In the genomic region with DNA sequence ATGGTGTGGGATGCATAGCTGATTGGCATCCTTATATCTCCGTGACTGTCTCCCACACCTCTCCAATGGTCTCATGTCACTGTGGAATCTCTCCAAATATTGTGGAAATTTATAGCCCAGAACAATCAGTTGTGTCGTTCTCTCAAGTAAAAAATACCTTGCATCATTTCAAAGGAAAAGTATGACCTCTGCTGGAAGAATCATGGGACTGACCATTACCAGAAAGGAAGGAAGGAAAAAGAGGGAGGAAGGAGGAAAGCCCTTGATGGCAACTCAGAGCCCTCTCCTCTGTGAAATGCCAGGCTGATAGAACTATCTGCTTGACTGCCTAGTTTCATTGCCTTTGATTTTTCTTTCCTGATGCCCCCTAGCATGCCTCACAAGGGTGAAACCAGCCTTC, we compare ENCODE assay signal across 12 cellular contexts.
DNase-seq lines count a peak whose midpoint lies in the region; ATAC-seq, FAIRE-seq and TF ChIP-seq lines count a peak whose summit lies in the region.
"Had no signal": no experiment of that assay in that cellular context is flagged by ENCODE, and none has a peak within 500 bp of the region (broad histone marks: within the 10 kb centered on the region; RNA-seq: fewer than 3 reads in every experiment).

No MANE protein-coding gene starts in this region.

- no peak overlapping the region for H3K14ac ChIP-seq in mesenchymal stem cell (ENCODE audit: low read length in 2 of 2)

- TF ChIP-seq EP300 in A549 (IDR thresholded peaks at IDR 0.05): no peak
- TF ChIP-seq EP300 in HepG2 (IDR thresholded peaks at IDR 0.05; ENCODE audit: low read depth in 2 of 2, low read length in 2 of 2): no peak
- TF ChIP-seq EP300 in HepG2 (CRISPR knock-in tag; IDR thresholded peaks at IDR 0.05; ENCODE audit: borderline replicate concordance): no peak

- in situ Hi-C loops in mammary epithelial cell (cut with MboI; ENCODE audit: low sequenced_read_pairs in 2 of 2): no loop called here
- in situ Hi-C loops in HepG2 (cut with HindIII; ENCODE audit: extremely low pct_ligation_motif_present, low pct_unique_long_range_greater_than_20kb): no loop called here

- H3K23ac ChIP-seq in mesenchymal stem cell (ENCODE audit: low read length in 2 of 2): no peak overlapping the region

- POLR2A ChIA-PET in A549 (lab: Yijun Ruan, JAX): no interaction called here
- POLR2A ChIA-PET in HepG2 (lab: Yijun Ruan, JAX): no interaction called here

- TF ChIP-seq CTCF in A549 (IDR thresholded peaks at IDR 0.05): peak; percentile 17; the same call in 1 of the 3 replicates
- peak; percentile 15; the same call in 1 of the 2 replicates for TF ChIP-seq CTCF in HFFc6 (IDR thresholded peaks at IDR 0.05)
- TF ChIP-seq CTCF in mammary epithelial cell (conservative IDR thresholded peaks at IDR 0.05 in 1 of 2, IDR thresholded peaks at IDR 0.05 in 1 of 2; ENCODE audit: extremely low read depth in 1 of 2, insufficient read depth in 1 of 2, low read depth in 1 of 2, low read length in 2 of 2): peak; percentile 19 to 47
- TF ChIP-seq CTCF in HepG2 (CRISPR knock-in tag; IDR thresholded peaks at IDR 0.05): peak; percentile 18; the same call in 1 of the 2 replicates

- dilution Hi-C loops in mammary epithelial cell (cut with HindIII; ENCODE audit: low sequenced_read_pairs): no loop called here

- H2AK5ac ChIP-seq in mesenchymal stem cell (ENCODE audit: low read length, severe bottlenecking): no peak overlapping the region

- no peak overlapping the region for H2BK120ac ChIP-seq in mesenchymal stem cell (ENCODE audit: low read depth, low read length)

- no peak overlapping the region for H3K27ac ChIP-seq in A549
- H3K27ac ChIP-seq in mammary epithelial cell (ENCODE audit: insufficient read depth, low read depth, low read length): no peak overlapping the region
- H3K27ac ChIP-seq in HepG2 (ENCODE audit: extremely low read length, insufficient read depth, low read length): no peak overlapping the region
- no peak overlapping the region for H3K27ac ChIP-seq in Karpas-422 (ENCODE audit: low read length)
- no peak overlapping the region for H3K27ac ChIP-seq in mesenchymal stem cell (ENCODE audit: low read length, poor library complexity, severe bottlenecking)
- H3K27ac ChIP-seq: Peyer's patch had no signal

- no peaks in the 10 kb centered on the region for H3K4me1 ChIP-seq in A549
- no peaks in the 10 kb centered on the region for H3K4me1 ChIP-seq in mammary epithelial cell (ENCODE audit: insufficient read depth, low read length)
- no peaks in the 10 kb centered on the region for H3K4me1 ChIP-seq in HepG2 (ENCODE audit: insufficient read depth, low read length)
- no peaks in the 10 kb centered on the region for H3K4me1 ChIP-seq in Karpas-422 (ENCODE audit: low read length)
- no peaks in the 10 kb centered on the region for H3K4me1 ChIP-seq in mesenchymal stem cell (ENCODE audit: control insufficient read depth, insufficient read depth, low read depth, low read length)
- H3K4me1 ChIP-seq: Peyer's patch had no signal

- WGBS in A549 (ENCODE audit: missing lambda C conversion rate): 3% methylated on average over 2 of the region's 2 CpGs
- WGBS in mammary epithelial cell (ENCODE audit: low coverage, missing lambda C conversion rate): 20% methylated on average over 2 of the region's 2 CpGs
- 3% methylated on average over 2 of the region's 2 CpGs for WGBS in HepG2 (ENCODE audit: low lambda C conversion rate)
- 33% methylated on average over 2 of the region's 2 CpGs for WGBS in mesenchymal stem cell

- H3K4me2 ChIP-seq in A549 (no peak overlapping the region), mammary epithelial cell (ENCODE audit: insufficient read depth, low read depth, low read length) (no peak overlapping the region), HepG2 (ENCODE audit: low read depth, low read length) (no peak overlapping the region), Karpas-422 (ENCODE audit: low read depth, low read length, poor library complexity, severe bottlenecking) (no peak overlapping the region), mesenchymal stem cell (ENCODE audit: low read length, poor library complexity, severe bottlenecking) (no peak overlapping the region)

- no peaks in the 10 kb centered on the region for H3K36me3 Mint-ChIP-seq in HFFc6 (ENCODE audit: low read depth)

- ATAC-seq in A549 (peak in 1 of 2 experiments; percentile 57; a peak in 2 of 6 replicates), HepG2 (no peak)

- H3K4me3 Mint-ChIP-seq in HFFc6: no peak overlapping the region

- H3K36me3 ChIP-seq in mammary epithelial cell (ENCODE audit: insufficient read depth, low read length) (no peaks in the 10 kb centered on the region), HepG2 (replicated peaks in 1 of 2; ENCODE audit: control insufficient read depth in 1 of 2, insufficient read depth in 2 of 2, low read length in 2 of 2) (no peaks in the 10 kb centered on the region), Karpas-422 (ENCODE audit: insufficient read depth, low read length) (no peaks in the 10 kb centered on the region), mesenchymal stem cell (ENCODE audit: control insufficient read depth in 1 of 2, insufficient read depth in 2 of 2, low read depth in 1 of 2, low read length in 2 of 2) (no peaks in the 10 kb centered on the region)
- H3K36me3 ChIP-seq: Peyer's patch had no signal

- H4K20me1 ChIP-seq in mammary epithelial cell (ENCODE audit: insufficient read depth, low read length) (no peaks in the 10 kb centered on the region), HepG2 (ENCODE audit: insufficient read depth, low read length) (no peaks in the 10 kb centered on the region), Karpas-422 (ENCODE audit: insufficient read depth, low read depth, low read length) (no peaks in the 10 kb centered on the region)

- TF ChIP-seq POLR2A in A549 (IDR thresholded peaks at IDR 0.05; ENCODE audit: low read length) (no peak), HepG2 (IDR thresholded peaks at IDR 0.05; ENCODE audit: insufficient read depth in 1 of 2, low read depth in 2 of 2, low read length in 2 of 2) (no peak)

- peak; percentile 24 to 45; a peak in 2 of 5 replicates for TF ChIP-seq RAD21 in A549 (conservative IDR thresholded peaks at IDR 0.05 in 1 of 2, IDR thresholded peaks at IDR 0.05 in 1 of 2)
- TF ChIP-seq RAD21 in HepG2 (CRISPR knock-in tag; IDR thresholded peaks at IDR 0.05): no peak

- no peaks in the 10 kb centered on the region for H3K27me3 ChIP-seq in mammary epithelial cell (ENCODE audit: insufficient read depth, low read length)
- H3K27me3 ChIP-seq in HepG2 (ENCODE audit: control insufficient read depth in 1 of 2, insufficient read depth in 2 of 2, low read length in 2 of 2): peaks cover 0 to 1% of the 10 kb centered on the region in 2 experiments; a peak in 1 of 5 replicates
- 0 out of 2 replicates have a peak, but pooled peaks cover 2% of the 10 kb centered on the region for H3K27me3 ChIP-seq in Karpas-422 (ENCODE audit: low read length)
- peaks cover 0 to 5% of the 10 kb centered on the region in 2 experiments for H3K27me3 ChIP-seq in mesenchymal stem cell (ENCODE audit: control insufficient read depth in 1 of 2, insufficient read depth in 1 of 2, low read length in 2 of 2)
- H3K27me3 ChIP-seq: Peyer's patch had no signal

- H4K91ac ChIP-seq in mesenchymal stem cell (ENCODE audit: low read length): no peak overlapping the region

- H3K79me1 ChIP-seq in mesenchymal stem cell (replicated peaks; ENCODE audit: low read length, poor library complexity, severe bottlenecking): no peaks in the 10 kb centered on the region

- CTCF ChIA-PET in A549 (lab: Yijun Ruan, JAX) (interaction anchor here (0.9 to 2.7 kb wide), 7 partner anchors 8 to 123 kb away, joined by 3 to 8 read pairs (median 3); no protein-coding TSS in a partner anchor), mammary epithelial cell (lab: Charles Lee; ENCODE audit: low non-redundant PET) (no interaction called here), HepG2 (lab: Yijun Ruan, JAX; ENCODE audit: low intra/inter-chr PET ratio, low total read pairs) (no interaction called here)

- no TSS peak for BruUV-seq in mammary epithelial cell (replicated peaks; lab: Mats Ljungman, UMichigan)
- no TSS peak for BruUV-seq in HepG2 (replicated peaks; lab: Mats Ljungman, UMichigan)

- H2AFZ ChIP-seq in mammary epithelial cell (ENCODE audit: low read depth, low read length) (no peak overlapping the region), HepG2 (ENCODE audit: low read length) (no peak overlapping the region), Karpas-422 (ENCODE audit: low read length) (no peak overlapping the region), mesenchymal stem cell (ENCODE audit: low read depth, low read length) (no peak overlapping the region)

- H3K9me2 ChIP-seq in Karpas-422 (replicated peaks; ENCODE audit: insufficient read depth, low read length): no peaks in the 10 kb centered on the region

- H3K4me1 Mint-ChIP-seq in HFFc6 (ENCODE audit: low read depth): no peaks in the 10 kb centered on the region

- H3K9ac ChIP-seq in mammary epithelial cell (ENCODE audit: insufficient read depth, low read length): no peak overlapping the region
- no peak overlapping the region for H3K9ac ChIP-seq in HepG2 (ENCODE audit: insufficient read depth, low read depth, low read length)
- H3K9ac ChIP-seq in Karpas-422 (ENCODE audit: low read length): no peak overlapping the region
- H3K9ac ChIP-seq in mesenchymal stem cell (ENCODE audit: low read length): no peak overlapping the region

- intact Hi-C loops in mammary epithelial cell (cut with micrococcal nuclease) (loop anchor here (1.0 kb wide), 1 partner anchor 97 kb away; no protein-coding TSS in a partner anchor), HepG2 (cut with micrococcal nuclease; ENCODE audit: unreplicated experiment) (no loop called here)

- H2BK15ac ChIP-seq in mesenchymal stem cell (ENCODE audit: low read depth, poor library complexity, severe bottlenecking): no peak overlapping the region

- H3K18ac ChIP-seq in mesenchymal stem cell (ENCODE audit: low read depth in 1 of 2, low read length in 2 of 2): no peak overlapping the region

- peaks cover 49% of the 10 kb centered on the region for H3K9me3 Mint-ChIP-seq in HFFc6

- H2BK12ac ChIP-seq in mesenchymal stem cell (ENCODE audit: low read length in 2 of 2): no peak overlapping the region

- H2BK5ac ChIP-seq in mesenchymal stem cell (ENCODE audit: low read depth, low read length, poor library complexity, severe bottlenecking): no peak overlapping the region

- DNase-seq in A549 (ENCODE audit: low read depth in 1 of 2, low spot score in 1 of 2): no peak
- DNase-seq in HFFc6: no peak
- DNase-seq in mammary epithelial cell: no peak
- no peak for DNase-seq in HepG2 (ENCODE audit: low spot score)
- no peak for DNase-seq in cortex of kidney (lab: John Stamatoyannopoulos, UW)
- DNase-seq in Karpas-422: no peak
- no peak for DNase-seq in mesenchymal stem cell
- DNase-seq in NCI-H2081 (lab: John Stamatoyannopoulos, UW): no peak
- DNase-seq: amniotic stem cell, GDM1, NCI-H2081 treated with DMSO at 0.1 percent for 48 hours, Peyer's patch had no signal

- no peak overlapping the region for H3K27ac Mint-ChIP-seq in HFFc6

- no peak overlapping the region for H4K8ac ChIP-seq in mesenchymal stem cell (ENCODE audit: low read length)

- no peaks in the 10 kb centered on the region; the same call in 1 of the 2 replicates for H3K27me3 Mint-ChIP-seq in HFFc6 (ENCODE audit: insufficient read depth)

- H3K4me3 ChIP-seq in A549: no peak overlapping the region
- H3K4me3 ChIP-seq in mammary epithelial cell (replicated peaks in 1 of 3; ENCODE audit: insufficient read depth in 1 of 3, low read depth in 2 of 3, low read length in 3 of 3): no peak overlapping the region
- H3K4me3 ChIP-seq in HepG2 (replicated peaks in 1 of 3; ENCODE audit: insufficient read depth in 1 of 3, low read depth in 2 of 3, low read length in 3 of 3): no peak overlapping the region
- no peak overlapping the region for H3K4me3 ChIP-seq in Karpas-422 (ENCODE audit: low read length)
- H3K4me3 ChIP-seq in mesenchymal stem cell (ENCODE audit: insufficient read depth in 1 of 2, low read depth in 1 of 2, low read length in 2 of 2): no peak overlapping the region
- H3K4me3 ChIP-seq: Peyer's patch had no signal

- H3K9me3 ChIP-seq in A549 (no peaks in the 10 kb centered on the region), mammary epithelial cell (replicated peaks; ENCODE audit: insufficient read depth, low read length) (no peaks in the 10 kb centered on the region), HepG2 (ENCODE audit: low read length) (no peaks in the 10 kb centered on the region), Karpas-422 (ENCODE audit: low read length) (no peaks in the 10 kb centered on the region), mesenchymal stem cell (ENCODE audit: control insufficient read depth, low read length) (peaks cover 6% of the 10 kb centered on the region)
- H3K9me3 ChIP-seq: Peyer's patch had no signal

- FAIRE-seq in A549 (lab: Jason Lieb, UNC): no peak
- no peak for FAIRE-seq in HepG2 (lab: Jason Lieb, UNC)

- no peaks in the 10 kb centered on the region for H3K79me2 ChIP-seq in mammary epithelial cell (ENCODE audit: insufficient read depth, low read length)
- H3K79me2 ChIP-seq in HepG2 (ENCODE audit: insufficient read depth, low read length): no peaks in the 10 kb centered on the region
- H3K79me2 ChIP-seq in Karpas-422 (ENCODE audit: low read length): no peaks in the 10 kb centered on the region

- no peak overlapping the region for H3K4ac ChIP-seq in mesenchymal stem cell (ENCODE audit: low read depth in 1 of 2, low read length in 2 of 2)
